1 cellular context compared by ENCODE assay signal in the genomic region with DNA sequence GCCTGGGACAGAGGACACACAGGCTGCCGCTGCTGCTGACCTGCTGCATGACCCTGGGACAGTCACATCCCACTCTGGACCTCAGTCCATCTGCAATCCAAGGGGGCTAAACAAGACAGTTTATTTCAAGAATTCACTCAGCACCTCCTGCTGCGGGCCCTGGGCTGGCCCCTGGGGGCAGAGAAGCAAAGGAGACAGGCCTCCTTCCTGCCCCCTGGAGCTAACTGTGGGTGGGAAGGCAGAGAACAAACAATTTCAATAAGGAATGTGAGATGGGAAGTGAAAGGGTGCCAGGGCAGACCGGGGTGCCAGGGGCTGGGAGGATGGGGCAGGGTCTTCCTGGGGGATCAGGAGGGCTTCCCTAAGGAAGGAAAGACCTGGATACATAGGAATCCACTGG.
TF ChIP-seq lines count a peak whose summit lies in the region.

No MANE protein-coding gene starts in this region.

TF ChIP-seq in K562, 482 proteins besides CTCF, POLR2A, EP300 and RAD21 (continued from another document):
- no peak for TF ChIP-seq GTF2E2 (tag; IDR thresholded peaks at IDR 0.05)
- TF ChIP-seq, protein P1, sequence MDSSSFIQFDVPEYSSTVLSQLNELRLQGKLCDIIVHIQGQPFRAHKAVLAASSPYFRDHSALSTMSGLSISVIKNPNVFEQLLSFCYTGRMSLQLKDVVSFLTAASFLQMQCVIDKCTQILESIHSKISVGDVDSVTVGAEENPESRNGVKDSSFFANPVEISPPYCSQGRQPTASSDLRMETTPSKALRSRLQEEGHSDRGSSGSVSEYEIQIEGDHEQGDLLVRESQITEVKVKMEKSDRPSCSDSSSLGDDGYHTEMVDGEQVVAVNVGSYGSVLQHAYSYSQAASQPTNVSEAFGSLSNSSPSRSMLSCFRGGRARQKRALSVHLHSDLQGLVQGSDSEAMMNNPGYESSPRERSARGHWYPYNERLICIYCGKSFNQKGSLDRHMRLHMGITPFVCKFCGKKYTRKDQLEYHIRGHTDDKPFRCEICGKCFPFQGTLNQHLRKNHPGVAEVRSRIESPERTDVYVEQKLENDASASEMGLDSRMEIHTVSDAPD (CRISPR knock-in tag; IDR thresholded peaks at IDR 0.05): no peak
- no peak for TF ChIP-seq ZNF354B (CRISPR knock-in tag; IDR thresholded peaks at IDR 0.05)
- TF ChIP-seq, protein P2, sequence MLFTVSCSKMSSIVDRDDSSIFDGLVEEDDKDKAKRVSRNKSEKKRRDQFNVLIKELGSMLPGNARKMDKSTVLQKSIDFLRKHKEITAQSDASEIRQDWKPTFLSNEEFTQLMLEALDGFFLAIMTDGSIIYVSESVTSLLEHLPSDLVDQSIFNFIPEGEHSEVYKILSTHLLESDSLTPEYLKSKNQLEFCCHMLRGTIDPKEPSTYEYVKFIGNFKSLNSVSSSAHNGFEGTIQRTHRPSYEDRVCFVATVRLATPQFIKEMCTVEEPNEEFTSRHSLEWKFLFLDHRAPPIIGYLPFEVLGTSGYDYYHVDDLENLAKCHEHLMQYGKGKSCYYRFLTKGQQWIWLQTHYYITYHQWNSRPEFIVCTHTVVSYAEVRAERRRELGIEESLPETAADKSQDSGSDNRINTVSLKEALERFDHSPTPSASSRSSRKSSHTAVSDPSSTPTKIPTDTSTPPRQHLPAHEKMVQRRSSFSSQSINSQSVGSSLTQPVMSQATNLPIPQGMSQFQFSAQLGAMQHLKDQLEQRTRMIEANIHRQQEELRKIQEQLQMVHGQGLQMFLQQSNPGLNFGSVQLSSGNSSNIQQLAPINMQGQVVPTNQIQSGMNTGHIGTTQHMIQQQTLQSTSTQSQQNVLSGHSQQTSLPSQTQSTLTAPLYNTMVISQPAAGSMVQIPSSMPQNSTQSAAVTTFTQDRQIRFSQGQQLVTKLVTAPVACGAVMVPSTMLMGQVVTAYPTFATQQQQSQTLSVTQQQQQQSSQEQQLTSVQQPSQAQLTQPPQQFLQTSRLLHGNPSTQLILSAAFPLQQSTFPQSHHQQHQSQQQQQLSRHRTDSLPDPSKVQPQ (CRISPR knock-in tag; IDR thresholded peaks at IDR 0.05; ENCODE audit: borderline replicate concordance): no peak
- TF ChIP-seq FOXK2 (conservative IDR thresholded peaks at IDR 0.05 in 1 of 2, IDR thresholded peaks at IDR 0.05 in 1 of 2; ENCODE audit: low read depth in 2 of 2): no peak
- no peak for TF ChIP-seq RNF2 (IDR thresholded peaks at IDR 0.05)
- TF ChIP-seq SMARCA4 (IDR thresholded peaks at IDR 0.05): no peak
- TF ChIP-seq ESRRB (CRISPR knock-in tag; IDR thresholded peaks at IDR 0.05; ENCODE audit: borderline replicate concordance): no peak
